1 cellular context compared by ENCODE assay signal in the genomic region with DNA sequence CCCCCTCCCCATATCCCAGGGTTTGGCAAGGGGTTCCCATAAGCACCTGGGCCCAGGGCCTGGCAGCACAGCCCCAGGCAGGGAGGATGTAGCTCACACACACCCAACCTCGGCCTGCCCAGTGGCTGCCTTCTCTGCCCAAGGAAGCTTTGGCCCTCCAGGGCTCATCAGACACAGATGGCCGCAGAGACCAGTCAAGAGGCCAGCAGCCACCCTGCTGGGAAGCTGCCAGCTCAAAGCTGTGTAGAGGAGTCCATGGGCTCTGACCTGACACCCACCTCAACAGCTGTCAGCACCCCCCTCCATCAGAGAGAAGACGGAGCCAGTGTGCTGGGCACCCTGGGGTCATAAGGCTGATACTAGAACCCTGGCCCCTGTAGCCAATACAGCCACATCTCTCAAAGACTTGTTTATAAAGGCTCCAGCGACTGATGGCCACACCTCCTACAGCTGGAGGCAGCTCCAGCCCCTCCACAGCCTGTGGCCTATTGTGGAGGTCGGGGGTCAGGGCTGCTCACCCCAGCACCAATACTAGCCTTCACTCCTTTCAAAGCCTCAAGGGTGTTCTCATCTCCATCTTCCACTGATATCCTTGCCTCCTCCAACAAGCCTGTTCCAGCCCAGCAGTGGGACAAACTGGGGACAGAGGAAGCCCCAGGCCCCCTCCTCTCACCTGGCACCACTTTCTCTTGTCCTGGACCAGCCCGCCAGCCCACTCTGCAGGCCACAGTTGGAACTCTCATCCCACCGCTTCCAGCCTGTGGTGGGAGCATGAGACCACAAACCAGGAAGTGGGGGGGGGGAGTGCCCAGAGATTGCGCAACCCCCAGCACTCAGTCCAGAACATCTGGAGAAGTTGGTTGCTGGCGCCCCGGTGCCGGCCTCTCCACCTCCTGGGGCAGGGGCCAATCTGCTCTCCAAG.
TF ChIP-seq lines count a peak whose summit lies in the region.

No MANE protein-coding gene starts in this region.

TF ChIP-seq in K562, 482 proteins besides CTCF, POLR2A, EP300 and RAD21 (continued from another document and continues in another):
- TF ChIP-seq, protein P1, sequence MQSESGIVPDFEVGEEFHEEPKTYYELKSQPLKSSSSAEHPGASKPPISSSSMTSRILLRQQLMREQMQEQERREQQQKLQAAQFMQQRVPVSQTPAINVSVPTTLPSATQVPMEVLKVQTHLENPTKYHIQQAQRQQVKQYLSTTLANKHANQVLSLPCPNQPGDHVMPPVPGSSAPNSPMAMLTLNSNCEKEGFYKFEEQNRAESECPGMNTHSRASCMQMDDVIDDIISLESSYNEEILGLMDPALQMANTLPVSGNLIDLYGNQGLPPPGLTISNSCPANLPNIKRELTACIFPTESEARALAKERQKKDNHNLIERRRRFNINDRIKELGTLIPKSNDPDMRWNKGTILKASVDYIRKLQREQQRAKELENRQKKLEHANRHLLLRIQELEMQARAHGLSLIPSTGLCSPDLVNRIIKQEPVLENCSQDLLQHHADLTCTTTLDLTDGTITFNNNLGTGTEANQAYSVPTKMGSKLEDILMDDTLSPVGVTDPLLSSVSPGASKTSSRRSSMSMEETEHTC (IDR thresholded peaks at IDR 0.05), result no peak
- TF ChIP-seq, protein P2, sequence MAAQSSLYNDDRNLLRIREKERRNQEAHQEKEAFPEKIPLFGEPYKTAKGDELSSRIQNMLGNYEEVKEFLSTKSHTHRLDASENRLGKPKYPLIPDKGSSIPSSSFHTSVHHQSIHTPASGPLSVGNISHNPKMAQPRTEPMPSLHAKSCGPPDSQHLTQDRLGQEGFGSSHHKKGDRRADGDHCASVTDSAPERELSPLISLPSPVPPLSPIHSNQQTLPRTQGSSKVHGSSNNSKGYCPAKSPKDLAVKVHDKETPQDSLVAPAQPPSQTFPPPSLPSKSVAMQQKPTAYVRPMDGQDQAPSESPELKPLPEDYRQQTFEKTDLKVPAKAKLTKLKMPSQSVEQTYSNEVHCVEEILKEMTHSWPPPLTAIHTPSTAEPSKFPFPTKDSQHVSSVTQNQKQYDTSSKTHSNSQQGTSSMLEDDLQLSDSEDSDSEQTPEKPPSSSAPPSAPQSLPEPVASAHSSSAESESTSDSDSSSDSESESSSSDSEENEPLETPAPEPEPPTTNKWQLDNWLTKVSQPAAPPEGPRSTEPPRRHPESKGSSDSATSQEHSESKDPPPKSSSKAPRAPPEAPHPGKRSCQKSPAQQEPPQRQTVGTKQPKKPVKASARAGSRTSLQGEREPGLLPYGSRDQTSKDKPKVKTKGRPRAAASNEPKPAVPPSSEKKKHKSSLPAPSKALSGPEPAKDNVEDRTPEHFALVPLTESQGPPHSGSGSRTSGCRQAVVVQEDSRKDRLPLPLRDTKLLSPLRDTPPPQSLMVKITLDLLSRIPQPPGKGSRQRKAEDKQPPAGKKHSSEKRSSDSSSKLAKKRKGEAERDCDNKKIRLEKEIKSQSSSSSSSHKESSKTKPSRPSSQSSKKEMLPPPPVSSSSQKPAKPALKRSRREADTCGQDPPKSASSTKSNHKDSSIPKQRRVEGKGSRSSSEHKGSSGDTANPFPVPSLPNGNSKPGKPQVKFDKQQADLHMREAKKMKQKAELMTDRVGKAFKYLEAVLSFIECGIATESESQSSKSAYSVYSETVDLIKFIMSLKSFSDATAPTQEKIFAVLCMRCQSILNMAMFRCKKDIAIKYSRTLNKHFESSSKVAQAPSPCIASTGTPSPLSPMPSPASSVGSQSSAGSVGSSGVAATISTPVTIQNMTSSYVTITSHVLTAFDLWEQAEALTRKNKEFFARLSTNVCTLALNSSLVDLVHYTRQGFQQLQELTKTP (IDR thresholded peaks at IDR 0.05; ENCODE audit: low read depth in 1 of 2, partially characterized antibody in 2 of 2), result no peak
- TF ChIP-seq NFRKB (IDR thresholded peaks at IDR 0.05; ENCODE audit: low read depth) (no peak), STAT5B (CRISPR knock-in tag; IDR thresholded peaks at IDR 0.05) (no peak), ESRRA (IDR thresholded peaks at IDR 0.05; ENCODE audit: borderline replicate concordance, low read depth) (peak; percentile 65; the same call in 1 of the 2 replicates), NFIX (CRISPR knock-in tag; IDR thresholded peaks at IDR 0.05; ENCODE audit: low read depth) (no peak), ETV6 (IDR thresholded peaks at IDR 0.05; ENCODE audit: borderline replicate concordance in 1 of 2, low read depth in 2 of 2, low read length in 1 of 2) (peak in 1 of 2 experiments; percentile 79; a peak in 2 of 4 replicates), ETV6 (CRISPR knock-in tag; IDR thresholded peaks at IDR 0.05; ENCODE audit: borderline replicate concordance) (no peak), RBBP5 (IDR thresholded peaks at IDR 0.05; ENCODE audit: borderline replicate concordance, insufficient read depth, low read length, poor library complexity, severe bottlenecking) (no peak), GABPB1 (CRISPR knock-in tag; IDR thresholded peaks at IDR 0.05) (peak; percentile 27; the same call in 1 of the 2 replicates), NR4A1 (CRISPR knock-in tag; IDR thresholded peaks at IDR 0.05) (0 out of 2 replicates have a peak, but pooled peaks have one; percentile 74), NR4A1 (tag; IDR thresholded peaks at IDR 0.05) (no peak), PPARD (CRISPR knock-in tag; IDR thresholded peaks at IDR 0.05) (no peak), U2AF1 (optimal IDR thresholded peaks at IDR 0.05; ENCODE audit: low read depth, low read length) (no peak), NRF1 (conservative IDR thresholded peaks at IDR 0.05 in 1 of 2, IDR thresholded peaks at IDR 0.05 in 1 of 2) (no peak), KLF16 (IDR thresholded peaks at IDR 0.05) (peak; percentile 59; the same call in 1 of the 2 replicates), KLF1 (tag; IDR thresholded peaks at IDR 0.05) (no peak), NR1H2 (CRISPR knock-in tag; IDR thresholded peaks at IDR 0.05) (no peak), PHB2 (IDR thresholded peaks at IDR 0.05; ENCODE audit: low read depth) (no peak), MAFK (IDR thresholded peaks at IDR 0.05; ENCODE audit: low read length) (no peak), ZFP1 (CRISPR knock-in tag; IDR thresholded peaks at IDR 0.05) (no peak), ZNF212 (CRISPR knock-in tag; IDR thresholded peaks at IDR 0.05) (no peak), STAG1 (CRISPR knock-in tag; IDR thresholded peaks at IDR 0.05; ENCODE audit: borderline replicate concordance) (no peak)
- TF ChIP-seq, protein P3, sequence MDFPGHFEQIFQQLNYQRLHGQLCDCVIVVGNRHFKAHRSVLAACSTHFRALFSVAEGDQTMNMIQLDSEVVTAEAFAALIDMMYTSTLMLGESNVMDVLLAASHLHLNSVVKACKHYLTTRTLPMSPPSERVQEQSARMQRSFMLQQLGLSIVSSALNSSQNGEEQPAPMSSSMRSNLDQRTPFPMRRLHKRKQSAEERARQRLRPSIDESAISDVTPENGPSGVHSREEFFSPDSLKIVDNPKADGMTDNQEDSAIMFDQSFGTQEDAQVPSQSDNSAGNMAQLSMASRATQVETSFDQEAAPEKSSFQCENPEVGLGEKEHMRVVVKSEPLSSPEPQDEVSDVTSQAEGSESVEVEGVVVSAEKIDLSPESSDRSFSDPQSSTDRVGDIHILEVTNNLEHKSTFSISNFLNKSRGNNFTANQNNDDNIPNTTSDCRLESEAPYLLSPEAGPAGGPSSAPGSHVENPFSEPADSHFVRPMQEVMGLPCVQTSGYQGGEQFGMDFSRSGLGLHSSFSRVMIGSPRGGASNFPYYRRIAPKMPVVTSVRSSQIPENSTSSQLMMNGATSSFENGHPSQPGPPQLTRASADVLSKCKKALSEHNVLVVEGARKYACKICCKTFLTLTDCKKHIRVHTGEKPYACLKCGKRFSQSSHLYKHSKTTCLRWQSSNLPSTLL (IDR thresholded peaks at IDR 0.05), result no peak
- TF ChIP-seq, protein P4, sequence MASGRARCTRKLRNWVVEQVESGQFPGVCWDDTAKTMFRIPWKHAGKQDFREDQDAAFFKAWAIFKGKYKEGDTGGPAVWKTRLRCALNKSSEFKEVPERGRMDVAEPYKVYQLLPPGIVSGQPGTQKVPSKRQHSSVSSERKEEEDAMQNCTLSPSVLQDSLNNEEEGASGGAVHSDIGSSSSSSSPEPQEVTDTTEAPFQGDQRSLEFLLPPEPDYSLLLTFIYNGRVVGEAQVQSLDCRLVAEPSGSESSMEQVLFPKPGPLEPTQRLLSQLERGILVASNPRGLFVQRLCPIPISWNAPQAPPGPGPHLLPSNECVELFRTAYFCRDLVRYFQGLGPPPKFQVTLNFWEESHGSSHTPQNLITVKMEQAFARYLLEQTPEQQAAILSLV (tag; IDR thresholded peaks at IDR 0.05), result peak; percentile 95
- TF ChIP-seq, protein P5, sequence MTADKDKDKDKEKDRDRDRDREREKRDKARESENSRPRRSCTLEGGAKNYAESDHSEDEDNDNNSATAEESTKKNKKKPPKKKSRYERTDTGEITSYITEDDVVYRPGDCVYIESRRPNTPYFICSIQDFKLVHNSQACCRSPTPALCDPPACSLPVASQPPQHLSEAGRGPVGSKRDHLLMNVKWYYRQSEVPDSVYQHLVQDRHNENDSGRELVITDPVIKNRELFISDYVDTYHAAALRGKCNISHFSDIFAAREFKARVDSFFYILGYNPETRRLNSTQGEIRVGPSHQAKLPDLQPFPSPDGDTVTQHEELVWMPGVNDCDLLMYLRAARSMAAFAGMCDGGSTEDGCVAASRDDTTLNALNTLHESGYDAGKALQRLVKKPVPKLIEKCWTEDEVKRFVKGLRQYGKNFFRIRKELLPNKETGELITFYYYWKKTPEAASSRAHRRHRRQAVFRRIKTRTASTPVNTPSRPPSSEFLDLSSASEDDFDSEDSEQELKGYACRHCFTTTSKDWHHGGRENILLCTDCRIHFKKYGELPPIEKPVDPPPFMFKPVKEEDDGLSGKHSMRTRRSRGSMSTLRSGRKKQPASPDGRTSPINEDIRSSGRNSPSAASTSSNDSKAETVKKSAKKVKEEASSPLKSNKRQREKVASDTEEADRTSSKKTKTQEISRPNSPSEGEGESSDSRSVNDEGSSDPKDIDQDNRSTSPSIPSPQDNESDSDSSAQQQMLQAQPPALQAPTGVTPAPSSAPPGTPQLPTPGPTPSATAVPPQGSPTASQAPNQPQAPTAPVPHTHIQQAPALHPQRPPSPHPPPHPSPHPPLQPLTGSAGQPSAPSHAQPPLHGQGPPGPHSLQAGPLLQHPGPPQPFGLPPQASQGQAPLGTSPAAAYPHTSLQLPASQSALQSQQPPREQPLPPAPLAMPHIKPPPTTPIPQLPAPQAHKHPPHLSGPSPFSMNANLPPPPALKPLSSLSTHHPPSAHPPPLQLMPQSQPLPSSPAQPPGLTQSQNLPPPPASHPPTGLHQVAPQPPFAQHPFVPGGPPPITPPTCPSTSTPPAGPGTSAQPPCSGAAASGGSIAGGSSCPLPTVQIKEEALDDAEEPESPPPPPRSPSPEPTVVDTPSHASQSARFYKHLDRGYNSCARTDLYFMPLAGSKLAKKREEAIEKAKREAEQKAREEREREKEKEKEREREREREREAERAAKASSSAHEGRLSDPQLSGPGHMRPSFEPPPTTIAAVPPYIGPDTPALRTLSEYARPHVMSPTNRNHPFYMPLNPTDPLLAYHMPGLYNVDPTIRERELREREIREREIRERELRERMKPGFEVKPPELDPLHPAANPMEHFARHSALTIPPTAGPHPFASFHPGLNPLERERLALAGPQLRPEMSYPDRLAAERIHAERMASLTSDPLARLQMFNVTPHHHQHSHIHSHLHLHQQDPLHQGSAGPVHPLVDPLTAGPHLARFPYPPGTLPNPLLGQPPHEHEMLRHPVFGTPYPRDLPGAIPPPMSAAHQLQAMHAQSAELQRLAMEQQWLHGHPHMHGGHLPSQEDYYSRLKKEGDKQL (CRISPR knock-in tag; IDR thresholded peaks at IDR 0.05; ENCODE audit: borderline replicate concordance), result no peak
- TF ChIP-seq, protein P6, sequence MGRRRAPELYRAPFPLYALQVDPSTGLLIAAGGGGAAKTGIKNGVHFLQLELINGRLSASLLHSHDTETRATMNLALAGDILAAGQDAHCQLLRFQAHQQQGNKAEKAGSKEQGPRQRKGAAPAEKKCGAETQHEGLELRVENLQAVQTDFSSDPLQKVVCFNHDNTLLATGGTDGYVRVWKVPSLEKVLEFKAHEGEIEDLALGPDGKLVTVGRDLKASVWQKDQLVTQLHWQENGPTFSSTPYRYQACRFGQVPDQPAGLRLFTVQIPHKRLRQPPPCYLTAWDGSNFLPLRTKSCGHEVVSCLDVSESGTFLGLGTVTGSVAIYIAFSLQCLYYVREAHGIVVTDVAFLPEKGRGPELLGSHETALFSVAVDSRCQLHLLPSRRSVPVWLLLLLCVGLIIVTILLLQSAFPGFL (CRISPR knock-in tag; IDR thresholded peaks at IDR 0.05), result no peak
- TF ChIP-seq, protein P7, sequence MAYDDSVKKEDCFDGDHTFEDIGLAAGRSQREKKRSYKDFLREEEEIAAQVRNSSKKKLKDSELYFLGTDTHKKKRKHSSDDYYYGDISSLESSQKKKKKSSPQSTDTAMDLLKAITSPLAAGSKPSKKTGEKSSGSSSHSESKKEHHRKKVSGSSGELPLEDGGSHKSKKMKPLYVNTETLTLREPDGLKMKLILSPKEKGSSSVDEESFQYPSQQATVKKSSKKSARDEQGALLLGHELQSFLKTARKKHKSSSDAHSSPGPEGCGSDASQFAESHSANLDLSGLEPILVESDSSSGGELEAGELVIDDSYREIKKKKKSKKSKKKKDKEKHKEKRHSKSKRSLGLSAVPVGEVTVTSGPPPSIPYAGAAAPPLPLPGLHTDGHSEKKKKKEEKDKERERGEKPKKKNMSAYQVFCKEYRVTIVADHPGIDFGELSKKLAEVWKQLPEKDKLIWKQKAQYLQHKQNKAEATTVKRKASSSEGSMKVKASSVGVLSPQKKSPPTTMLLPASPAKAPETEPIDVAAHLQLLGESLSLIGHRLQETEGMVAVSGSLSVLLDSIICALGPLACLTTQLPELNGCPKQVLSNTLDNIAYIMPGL (CRISPR knock-in tag; IDR thresholded peaks at IDR 0.05), result no peak
- TF ChIP-seq, protein P8, sequence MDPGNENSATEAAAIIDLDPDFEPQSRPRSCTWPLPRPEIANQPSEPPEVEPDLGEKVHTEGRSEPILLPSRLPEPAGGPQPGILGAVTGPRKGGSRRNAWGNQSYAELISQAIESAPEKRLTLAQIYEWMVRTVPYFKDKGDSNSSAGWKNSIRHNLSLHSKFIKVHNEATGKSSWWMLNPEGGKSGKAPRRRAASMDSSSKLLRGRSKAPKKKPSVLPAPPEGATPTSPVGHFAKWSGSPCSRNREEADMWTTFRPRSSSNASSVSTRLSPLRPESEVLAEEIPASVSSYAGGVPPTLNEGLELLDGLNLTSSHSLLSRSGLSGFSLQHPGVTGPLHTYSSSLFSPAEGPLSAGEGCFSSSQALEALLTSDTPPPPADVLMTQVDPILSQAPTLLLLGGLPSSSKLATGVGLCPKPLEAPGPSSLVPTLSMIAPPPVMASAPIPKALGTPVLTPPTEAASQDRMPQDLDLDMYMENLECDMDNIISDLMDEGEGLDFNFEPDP (CRISPR knock-in tag; IDR thresholded peaks at IDR 0.05), result no peak
- TF ChIP-seq, protein P9, sequence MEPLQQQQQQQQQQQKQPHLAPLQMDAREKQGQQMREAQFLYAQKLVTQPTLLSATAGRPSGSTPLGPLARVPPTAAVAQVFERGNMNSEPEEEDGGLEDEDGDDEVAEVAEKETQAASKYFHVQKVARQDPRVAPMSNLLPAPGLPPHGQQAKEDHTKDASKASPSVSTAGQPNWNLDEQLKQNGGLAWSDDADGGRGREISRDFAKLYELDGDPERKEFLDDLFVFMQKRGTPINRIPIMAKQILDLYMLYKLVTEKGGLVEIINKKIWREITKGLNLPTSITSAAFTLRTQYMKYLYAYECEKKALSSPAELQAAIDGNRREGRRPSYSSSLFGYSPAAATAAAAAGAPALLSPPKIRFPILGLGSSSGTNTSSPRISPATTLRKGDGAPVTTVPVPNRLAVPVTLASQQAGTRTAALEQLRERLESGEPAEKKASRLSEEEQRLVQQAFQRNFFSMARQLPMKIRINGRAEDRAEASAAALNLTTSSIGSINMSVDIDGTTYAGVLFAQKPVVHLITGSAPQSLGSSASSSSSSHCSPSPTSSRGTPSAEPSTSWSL (CRISPR knock-in tag; IDR thresholded peaks at IDR 0.05; ENCODE audit: borderline replicate concordance), result no peak
